Comparison of ENCODE assay signal across 8 cellular contexts in genomic region chr4:25914670-25915358, GRCh38. TPM values are rescaled to one million over a fixed set of nuclear protein-coding genes. Genes with fewer than 3 reads are reported as not detected.
DNase-seq lines count a peak whose midpoint lies in the region; ATAC-seq, FAIRE-seq and TF ChIP-seq lines count a peak whose summit lies in the region.

No MANE protein-coding gene starts in this region.

- H3K4me3 Mint-ChIP-seq in HFFc6 = peak overlapping the region; percentile 97
- H3K4me3 Mint-ChIP-seq in activated naive CD8-positive, alpha-beta T cell treated with anti-CD3 and anti-CD28 coated beads for 36 hours = peak overlapping the region; percentile 95

- TF ChIP-seq POLR2A in HepG2 (IDR thresholded peaks at IDR 0.05; ENCODE audit: insufficient read depth in 1 of 2, low read depth in 2 of 2, low read length in 2 of 2) (no peak), upper lobe of left lung (IDR thresholded peaks at IDR 0.05) (no peak)

- H3K27ac ChIP-seq in HepG2 (ENCODE audit: extremely low read length, insufficient read depth, low read length) = peak overlapping the region; percentile 96
- peak overlapping the region; percentile 90 to 96 (median 92) for H3K27ac ChIP-seq in upper lobe of left lung

- ATAC-seq in HepG2 = peak; percentile 4
- no peak for ATAC-seq in upper lobe of left lung (ENCODE audit: low FRiP score in 2 of 2)
- no peak for ATAC-seq in activated CD4-positive, CD25-positive, alpha-beta regulatory T cell treated with anti-CD3 and anti-CD28 coated beads, Interleukin-2, amount 50 U/mL, for 24 hours
- ATAC-seq in HG03432 (IDR thresholded peaks at IDR 0.05; ENCODE audit: unreplicated experiment) = no peak

- H3K9me3 ChIP-seq in HepG2 (ENCODE audit: low read length) (no peaks in the 10 kb centered on the region), upper lobe of left lung (no peaks in the 10 kb centered on the region)

- peaks cover 6% of the 10 kb centered on the region for H3K79me2 ChIP-seq in HepG2 (ENCODE audit: insufficient read depth, low read length)

- in situ Hi-C loops in HepG2 (cut with HindIII; ENCODE audit: extremely low pct_ligation_motif_present, low pct_unique_long_range_greater_than_20kb) = no loop called here

- H3K27ac Mint-ChIP-seq in HFFc6 = peak overlapping the region; percentile 96
- H3K27ac Mint-ChIP-seq in activated naive CD8-positive, alpha-beta T cell treated with anti-CD3 and anti-CD28 coated beads for 36 hours = peak overlapping the region; percentile 97

- POLR2A ChIA-PET in BJ (lab: Charles Lee) (no interaction called here), HepG2 (lab: Yijun Ruan, JAX) (interaction anchor here (1.2 kb wide), 1 partner anchor 38 kb away, joined by 3 read pairs; no protein-coding TSS in a partner anchor)

- BruUV-seq in HepG2 (replicated peaks; lab: Mats Ljungman, UMichigan) = no TSS peak

- no peak for TF ChIP-seq CTCF in BJ (IDR thresholded peaks at IDR 0.05; ENCODE audit: insufficient read depth, low read depth, low read length)
- no peak for TF ChIP-seq CTCF in HFFc6 (IDR thresholded peaks at IDR 0.05)
- no peak for TF ChIP-seq CTCF in HepG2 (CRISPR knock-in tag; IDR thresholded peaks at IDR 0.05)
- TF ChIP-seq CTCF in upper lobe of left lung (IDR thresholded peaks at IDR 0.05) = no peak

- TF ChIP-seq EP300 in HepG2 (IDR thresholded peaks at IDR 0.05; ENCODE audit: low read depth in 2 of 2, low read length in 2 of 2) = no peak
- TF ChIP-seq EP300 in HepG2 (CRISPR knock-in tag; IDR thresholded peaks at IDR 0.05; ENCODE audit: borderline replicate concordance) = no peak
- TF ChIP-seq EP300 in upper lobe of left lung (IDR thresholded peaks at IDR 0.05) = no peak

- H3K9ac ChIP-seq in HepG2 (ENCODE audit: insufficient read depth, low read depth, low read length) = peak overlapping the region; percentile 88

- DNase-seq in BJ (ENCODE audit: low read depth) = no peak
- DNase-seq in HFFc6 = no peak
- DNase-seq in activated naive CD8-positive, alpha-beta T cell treated with anti-CD3 and anti-CD28 coated beads for 36 hours = no peak
- no peak for DNase-seq in HepG2 (ENCODE audit: low spot score)
- DNase-seq in upper lobe of left lung = no peak
- DNase-seq in SHP77 treated with DMSO at 0.1 percent for 48 hours (lab: John Stamatoyannopoulos, UW) = no peak

- CTCF ChIA-PET in BJ (lab: Yijun Ruan, JAX) (interaction anchor here (1.2 to 2.6 kb wide), 3 partner anchors 12 to 473 kb away, joined by 4 to 6 read pairs (median 4); no protein-coding TSS in a partner anchor), HepG2 (lab: Yijun Ruan, JAX; ENCODE audit: low intra/inter-chr PET ratio, low total read pairs) (no interaction called here)

- H3K4me1 ChIP-seq in HepG2 (ENCODE audit: insufficient read depth, low read length) = peaks cover 56% of the 10 kb centered on the region
- peaks cover 10 to 22% (median 17%) of the 10 kb centered on the region in 4 donors for H3K4me1 ChIP-seq in upper lobe of left lung

- FAIRE-seq in HepG2 (lab: Jason Lieb, UNC) = peak; percentile 59

- intact Hi-C loops in HepG2 (cut with micrococcal nuclease; ENCODE audit: unreplicated experiment) = no loop called here

- TF ChIP-seq RAD21 in HepG2 (CRISPR knock-in tag; IDR thresholded peaks at IDR 0.05) = no peak

- no peaks in the 10 kb centered on the region for H3K36me3 ChIP-seq in BJ (ENCODE audit: control insufficient read depth, insufficient read depth, low read length)
- H3K36me3 ChIP-seq in HepG2 (replicated peaks in 1 of 2; ENCODE audit: control insufficient read depth in 1 of 2, insufficient read depth in 2 of 2, low read length in 2 of 2) = no peaks in the 10 kb centered on the region
- no peaks in the 10 kb centered on the region for H3K36me3 ChIP-seq in upper lobe of left lung

- H3K4me2 ChIP-seq in HepG2 (ENCODE audit: low read depth, low read length) = peak overlapping the region; percentile 91

- peak overlapping the region; percentile 75 for H3K4me3 ChIP-seq in BJ (ENCODE audit: low read depth, low read length)
- peak overlapping the region; percentile 57 to 79 (median 65) for H3K4me3 ChIP-seq in HepG2 (replicated peaks in 1 of 3; ENCODE audit: insufficient read depth in 1 of 3, low read depth in 2 of 3, low read length in 3 of 3)
- H3K4me3 ChIP-seq in upper lobe of left lung = peak overlapping the region; percentile 59 to 75 (median 70)

- H3K36me3 Mint-ChIP-seq in HFFc6 (ENCODE audit: low read depth) = no peaks in the 10 kb centered on the region; the same call in 1 of the 2 replicates
- peaks cover 5% of the 10 kb centered on the region for H3K36me3 Mint-ChIP-seq in activated naive CD8-positive, alpha-beta T cell treated with anti-CD3 and anti-CD28 coated beads for 36 hours

- H3K27me3 Mint-ChIP-seq in HFFc6 (ENCODE audit: insufficient read depth) = peaks cover 14% of the 10 kb centered on the region; the same call in 1 of the 2 replicates
- no peaks in the 10 kb centered on the region for H3K27me3 Mint-ChIP-seq in activated naive CD8-positive, alpha-beta T cell treated with anti-CD3 and anti-CD28 coated beads for 36 hours

- no peaks in the 10 kb centered on the region for H4K20me1 ChIP-seq in HepG2 (ENCODE audit: insufficient read depth, low read length)

- H3K9me3 Mint-ChIP-seq in HFFc6 = no peaks in the 10 kb centered on the region
- no peaks in the 10 kb centered on the region for H3K9me3 Mint-ChIP-seq in activated naive CD8-positive, alpha-beta T cell treated with anti-CD3 and anti-CD28 coated beads for 36 hours

- H3K4me1 Mint-ChIP-seq in HFFc6 (ENCODE audit: low read depth) = peaks cover 20% of the 10 kb centered on the region
- H3K4me1 Mint-ChIP-seq in activated naive CD8-positive, alpha-beta T cell treated with anti-CD3 and anti-CD28 coated beads for 36 hours = peaks cover 15% of the 10 kb centered on the region

- H3K27me3 ChIP-seq in BJ (ENCODE audit: control insufficient read depth, insufficient read depth, low read length) (peaks cover 2% of the 10 kb centered on the region; the same call in 1 of the 2 replicates), HepG2 (ENCODE audit: control insufficient read depth in 1 of 2, insufficient read depth in 2 of 2, low read length in 2 of 2) (no peaks in the 10 kb centered on the region; a peak in 1 of 5 replicates), upper lobe of left lung (no peaks in the 10 kb centered on the region)

- no peak overlapping the region for H2AFZ ChIP-seq in HepG2 (ENCODE audit: low read length)

- 36% methylated on average over 8 of the region's 8 CpGs for WGBS in HepG2 (ENCODE audit: low lambda C conversion rate)
- WGBS in upper lobe of left lung, 2 donors = 63 to 66% methylated on average over 8 of the region's 8 CpGs

RNA-seq across cellular contexts. Expression of gene SMIM20, which starts 0.8 kb away (rescaled TPM):
- polyA plus RNA-seq in BJ (2011; rRNA removed) = 15.7 and 33.0 TPM in 2 replicates
- 3.0 and 3.3 TPM in 2 replicates for polyA minus RNA-seq in BJ (2011; rRNA and poly(A)+ RNA removed)
- 10 to 100 TPM; 18.9 to 26.7 (median 22.0) TPM for total RNA-seq in HFFc6 (2021; fragmentation: NEBNext Ultra II Directional; extraction: Animal tissue kit (Norgen Biotek cat#: 25700))
- 10 to 100 TPM; 22.9 to 23.5 TPM for total RNA-seq in activated naive CD8-positive, alpha-beta T cell treated with anti-CD3 and anti-CD28 coated beads for 36 hours
- total RNA-seq in HepG2 (2016; rRNA removed; fragmentation: Illumina TruSeq; extraction: Trizol) = 30.2 and 36.3 TPM in 2 replicates
- total RNA-seq in HepG2 (2016; cell fraction: cytosol; rRNA removed; fragmentation: Illumina TruSeq; extraction: Trizol; ENCODE audit: low read depth) = 49.4 and 69.7 TPM in 2 replicates
- total RNA-seq in HepG2 (2016; cell fraction: insoluble cytoplasmic fraction; rRNA removed; fragmentation: Illumina TruSeq; extraction: Trizol) = 29.7 and 32.4 TPM in 2 replicates
- 58.5 and 74.9 TPM in 2 replicates for total RNA-seq in HepG2 (2016; cell fraction: membrane; rRNA removed; fragmentation: Illumina TruSeq; extraction: Trizol)
- 13.3 and 17.3 TPM in 2 replicates for total RNA-seq in HepG2 (2016; cell fraction: nucleus; rRNA removed; fragmentation: Illumina TruSeq; extraction: Trizol)
- polyA plus RNA-seq in HepG2 (2011; rRNA removed) = 18.0 and 26.3 TPM in 2 replicates
- 17.6 and 20.7 TPM in 2 replicates for polyA plus RNA-seq in HepG2 (2011; cell fraction: cytosol; rRNA removed)
- polyA plus RNA-seq in HepG2 (2011; cell fraction: nucleus; rRNA removed) = 3.5 and 5.8 TPM in 2 replicates
- polyA plus RNA-seq in HepG2 (2012) = 31.8 and 34.3 TPM in 2 replicates
- polyA plus RNA-seq in HepG2 (2016; cell fraction: cytosol; fragmentation: Illumina TruSeq; extraction: Trizol; ENCODE audit: low read depth) = 50.8 and 84.6 TPM in 2 replicates
- 32.2 and 38.8 TPM in 2 replicates for polyA plus RNA-seq in HepG2 (2016; cell fraction: insoluble cytoplasmic fraction; fragmentation: Illumina TruSeq; extraction: Trizol; ENCODE audit: low read depth)
- 51.2 and 73.4 TPM in 2 replicates for polyA plus RNA-seq in HepG2 (2016; cell fraction: membrane; fragmentation: Illumina TruSeq; extraction: Trizol; ENCODE audit: low read depth)
- 24.1 and 28.3 TPM in 2 replicates for polyA plus RNA-seq in HepG2 (2016; cell fraction: nucleus; fragmentation: Illumina TruSeq; extraction: Trizol; ENCODE audit: insufficient read depth, low read depth)
- polyA minus RNA-seq in HepG2 (2011; rRNA and poly(A)+ RNA removed; ENCODE audit: low replicate concordance) = 2.2 and 3.3 TPM in 2 replicates
- polyA minus RNA-seq in HepG2 (2011; cell fraction: cytosol; rRNA and poly(A)+ RNA removed) = 5.4 TPM in 2 replicates
- 2.6 and 4.0 TPM in 2 replicates for polyA minus RNA-seq in HepG2 (2011; cell fraction: nucleus; rRNA and poly(A)+ RNA removed)
- 10 to 100 TPM in 4 of 6 donors, 1 to 10 TPM in 2; 7.5 to 33.4 (median 20.8) TPM for total RNA-seq in upper lobe of left lung

RNA-seq across cellular contexts. Expression of gene SEL1L3, which starts 52.0 kb away (rescaled TPM):
- polyA plus RNA-seq in BJ (2011; rRNA removed) = 13.0 and 25.0 TPM in 2 replicates
- 33.2 and 34.2 TPM in 2 replicates for polyA minus RNA-seq in BJ (2011; rRNA and poly(A)+ RNA removed)
- 10 to 100 TPM; 24.5 to 35.4 (median 31.1) TPM for total RNA-seq in HFFc6 (2021; fragmentation: NEBNext Ultra II Directional; extraction: Animal tissue kit (Norgen Biotek cat#: 25700))
- 10 to 100 TPM; 25.5 to 27.1 TPM for total RNA-seq in activated naive CD8-positive, alpha-beta T cell treated with anti-CD3 and anti-CD28 coated beads for 36 hours
- total RNA-seq in HepG2 (2016; rRNA removed; fragmentation: Illumina TruSeq; extraction: Trizol) = 0.63 and 1.1 TPM in 2 replicates
- 0.20 and 1.7 TPM in 2 replicates for total RNA-seq in HepG2 (2016; cell fraction: cytosol; rRNA removed; fragmentation: Illumina TruSeq; extraction: Trizol; ENCODE audit: low read depth)
- 0.45 and 0.68 TPM in 2 replicates for total RNA-seq in HepG2 (2016; cell fraction: insoluble cytoplasmic fraction; rRNA removed; fragmentation: Illumina TruSeq; extraction: Trizol)
- 0.59 and 0.65 TPM in 2 replicates for total RNA-seq in HepG2 (2016; cell fraction: membrane; rRNA removed; fragmentation: Illumina TruSeq; extraction: Trizol)
- 1.2 and 1.5 TPM in 2 replicates for total RNA-seq in HepG2 (2016; cell fraction: nucleus; rRNA removed; fragmentation: Illumina TruSeq; extraction: Trizol)
- 0.28 and 0.37 TPM in 2 replicates for polyA plus RNA-seq in HepG2 (2011; rRNA removed)
- polyA plus RNA-seq in HepG2 (2011; cell fraction: cytosol; rRNA removed) = 0.23 and 0.31 TPM in 2 replicates
- 0.39 and 0.69 TPM in 2 replicates for polyA plus RNA-seq in HepG2 (2011; cell fraction: nucleus; rRNA removed)
- 0.23 and 1.2 TPM in 2 replicates for polyA plus RNA-seq in HepG2 (2012)
- polyA plus RNA-seq in HepG2 (2016; cell fraction: cytosol; fragmentation: Illumina TruSeq; extraction: Trizol; ENCODE audit: low read depth) = 0.27 TPM in 2 replicates
- polyA plus RNA-seq in HepG2 (2016; cell fraction: insoluble cytoplasmic fraction; fragmentation: Illumina TruSeq; extraction: Trizol; ENCODE audit: low read depth) = 0.36 and 0.53 TPM in 2 replicates
- 0.24 and 0.62 TPM in 2 replicates for polyA plus RNA-seq in HepG2 (2016; cell fraction: membrane; fragmentation: Illumina TruSeq; extraction: Trizol; ENCODE audit: low read depth)
- 1.2 TPM in 2 replicates for polyA plus RNA-seq in HepG2 (2016; cell fraction: nucleus; fragmentation: Illumina TruSeq; extraction: Trizol; ENCODE audit: insufficient read depth, low read depth)
- 1.7 and 66.3 TPM in 2 replicates for polyA minus RNA-seq in HepG2 (2011; rRNA and poly(A)+ RNA removed; ENCODE audit: low replicate concordance)
- polyA minus RNA-seq in HepG2 (2011; cell fraction: cytosol; rRNA and poly(A)+ RNA removed) = 0.44 and 1.8 TPM in 2 replicates
- 0.77 and 2.7 TPM in 2 replicates for polyA minus RNA-seq in HepG2 (2011; cell fraction: nucleus; rRNA and poly(A)+ RNA removed)
- total RNA-seq in upper lobe of left lung = 100 to 1,000 TPM in 1 of 6 donors, 10 to 100 TPM in 5; 41.7 to 197 (median 64.7) TPM

Comparison
In these comparisons a context has a peak if more than half of its experiments do, and no peak if none do; other contexts are left out.
1. RNA of gene SEL1L3, which starts 52.0 kb away (total RNA-seq): 41.7 to 197 TPM in upper lobe of left lung, 24.5 to 35.4 TPM in HFFc6 and 25.5 to 27.1 TPM in activated naive CD8-positive, alpha-beta T cell treated with anti-CD3 and anti-CD28 coated beads for 36 hours; 0.20 to 1.7 TPM in HepG2; every median in the first group is over 4 times any median in the second.
2. Peak in every context shown above with its lines, with median percentiles within 50 percentile points of each other: H3K4me3 ChIP-seq.